ENCODE assay signal across 16 cellular contexts in genomic region chr18:10942998-10943397, GRCh38.
A peak's percentile ranks its signal among the peaks of the same experiment; 100 is the strongest.
DNase-seq lines count a peak whose midpoint lies in the region; ATAC-seq and TF ChIP-seq lines count a peak whose summit lies in the region.
"Had no signal": no experiment of that assay in that cellular context is flagged by ENCODE, and none has a peak within 500 bp of the region (broad histone marks: within the 10 kb centered on the region; RNA-seq: fewer than 3 reads in every experiment).

No MANE protein-coding gene starts in this region.

- POLR2A ChIA-PET in CD4-positive, alpha-beta T cell (lab: Charles Lee): no interaction called here

- peaks cover 6% of the 10 kb centered on the region for H3K27me3 Mint-ChIP-seq in CD4-positive, alpha-beta T cell
- H3K27me3 Mint-ChIP-seq: CD4-positive, CD25-positive, alpha-beta regulatory T cell had no signal

- CTCF ChIA-PET in CD4-positive, alpha-beta T cell (lab: Charles Lee): no interaction called here

- H3K36me3 ChIP-seq in WERI-Rb-1: no peaks in the 10 kb centered on the region
- H3K36me3 ChIP-seq: BE2C had no signal

- H3K4me3 ChIP-seq in HFF-Myc (replicated peaks; ENCODE audit: low read depth, low read length): no peak overlapping the region
- no peak overlapping the region for H3K4me3 ChIP-seq in WERI-Rb-1 (ENCODE audit: low read depth, low read length)
- H3K4me3 ChIP-seq in fibroblast of mammary gland (ENCODE audit: control insufficient read depth, low read depth, low read length): no peak overlapping the region

- TF ChIP-seq CTCF in GM13977 (IDR thresholded peaks at IDR 0.05; ENCODE audit: extremely low read depth, insufficient read depth, missing control alignments) (peak; percentile 6), HFF-Myc (IDR thresholded peaks at IDR 0.05; ENCODE audit: low read depth, low read length, missing control alignments) (peak; percentile 9), WERI-Rb-1 (IDR thresholded peaks at IDR 0.05; ENCODE audit: low read depth, low read length) (peak; percentile 32; the same call in 1 of the 2 replicates), fibroblast of mammary gland (conservative IDR thresholded peaks at IDR 0.05; ENCODE audit: control insufficient read depth, insufficient read depth, low read depth, low read length) (peak; percentile 5)
- TF ChIP-seq CTCF in CD4-positive, alpha-beta T cell (IDR thresholded peaks at IDR 0.05): no peak

- intact Hi-C loops in CD4-positive, alpha-beta T cell (cut with DNase I, micrococcal nuclease): no loop called here

- DNase-seq in GM13977 (ENCODE audit: low spot score) (no peak), HFF-Myc (ENCODE audit: extremely low read depth, low read depth) (no peak), WERI-Rb-1 (no peak), fibroblast of mammary gland (ENCODE audit: low read depth) (no peak)
- DNase-seq in activated CD8-positive, alpha-beta memory T cell treated with anti-CD3 and anti-CD28 coated beads, Interleukin-2, amount 50 U/mL, for 4 hours: no peak
- DNase-seq in CD4-positive, alpha-beta T cell: no peak
- DNase-seq in central memory CD4-positive, alpha-beta T cell: no peak
- DNase-seq: ACHN; BE2C; C1 segment of cervical spinal cord; CD4-positive, CD25-positive, alpha-beta regulatory T cell; DMS153; DMS79; GDM1; HCEC 1CT had no signal

- H3K4me1 Mint-ChIP-seq in CD4-positive, alpha-beta T cell (ENCODE audit: low read depth): no peaks in the 10 kb centered on the region
- H3K4me1 Mint-ChIP-seq: CD4-positive, CD25-positive, alpha-beta regulatory T cell had no signal

- peaks cover 21% of the 10 kb centered on the region for H3K9me3 Mint-ChIP-seq in CD4-positive, alpha-beta T cell

- H3K27ac ChIP-seq in WERI-Rb-1: no peak overlapping the region
- H3K27ac ChIP-seq in CD4-positive, alpha-beta T cell (ENCODE audit: low read depth, low read length): no peak overlapping the region
- H3K27ac ChIP-seq: KMS-11 had no signal

- H3K36me3 Mint-ChIP-seq in CD4-positive, alpha-beta T cell (ENCODE audit: low read depth): no peaks in the 10 kb centered on the region
- H3K36me3 Mint-ChIP-seq: CD4-positive, CD25-positive, alpha-beta regulatory T cell had no signal

- no peak for ATAC-seq in CD4-positive, alpha-beta T cell (ENCODE audit: poor library complexity)

- peaks cover 4% of the 10 kb centered on the region for H3K27me3 ChIP-seq in WERI-Rb-1 (ENCODE audit: insufficient read depth, low read depth, severe bottlenecking)
- H3K27me3 ChIP-seq in CD4-positive, alpha-beta T cell (ENCODE audit: control insufficient read depth, insufficient read depth, low read length): no peaks in the 10 kb centered on the region
- H3K27me3 ChIP-seq: BE2C had no signal

- peaks cover 3% of the 10 kb centered on the region for H3K9me3 ChIP-seq in WERI-Rb-1 (ENCODE audit: severe bottlenecking)
- peaks cover 19% of the 10 kb centered on the region for H3K9me3 ChIP-seq in CD4-positive, alpha-beta T cell (ENCODE audit: control insufficient read depth, low read length)
- H3K9me3 ChIP-seq: BE2C had no signal

- no peak overlapping the region for H3K4me3 Mint-ChIP-seq in CD4-positive, alpha-beta T cell
- H3K4me3 Mint-ChIP-seq: CD4-positive, CD25-positive, alpha-beta regulatory T cell had no signal

- no peak overlapping the region for H3K27ac Mint-ChIP-seq in CD4-positive, alpha-beta T cell
- H3K27ac Mint-ChIP-seq: CD4-positive, CD25-positive, alpha-beta regulatory T cell had no signal

- in situ Hi-C loops in GM13977 (cut with MboI; ENCODE audit: low pct_unique_long_range_greater_than_20kb, low sequenced_read_pairs, unreplicated experiment): no loop called here
